In the genomic region with DNA sequence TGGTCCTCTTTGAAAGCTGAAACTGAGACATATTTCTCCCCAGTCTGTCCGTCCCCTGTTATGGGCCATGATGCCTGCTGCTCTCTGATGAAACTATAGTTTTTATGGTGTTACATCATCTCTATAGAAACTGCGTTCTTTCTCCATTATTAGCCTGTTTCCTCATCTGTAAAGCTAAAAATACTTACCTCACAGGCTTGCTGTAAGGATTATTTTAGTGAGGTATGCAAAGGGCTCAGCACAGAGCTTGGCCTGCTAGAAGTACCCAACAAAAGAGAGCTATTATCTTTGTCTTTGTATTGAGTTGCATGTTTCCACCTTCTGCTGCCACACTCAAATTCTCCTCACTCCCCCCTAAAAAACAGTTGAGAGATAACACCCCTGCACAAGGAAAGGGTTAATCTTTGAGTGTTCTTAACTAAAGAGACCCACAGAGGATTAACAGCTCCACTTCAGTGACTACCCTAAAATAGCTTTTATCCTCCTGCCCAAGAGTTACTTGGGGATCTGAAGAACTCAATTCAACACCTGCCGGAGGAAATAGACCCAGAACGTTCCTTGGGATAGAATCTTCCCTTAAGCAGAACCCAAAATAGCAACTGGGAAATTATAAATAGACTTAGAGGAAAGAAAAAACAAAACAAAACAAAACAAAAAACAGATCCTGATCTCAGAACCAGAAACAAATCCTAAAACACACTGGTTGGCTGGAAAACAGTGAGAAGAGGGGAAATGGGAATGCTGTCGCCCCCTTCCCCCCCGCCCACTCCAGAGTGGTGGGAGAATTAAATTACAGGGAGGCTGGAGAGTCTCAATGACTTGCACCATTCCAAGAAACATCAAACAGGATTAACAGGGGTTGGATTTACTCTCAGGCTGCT, we compare ENCODE assay signal across 8 cellular contexts. TPM values are rescaled to one million over a fixed set of nuclear protein-coding genes. Genes with fewer than 3 reads are reported as not detected.
DNase-seq lines count a peak whose midpoint lies in the region; ATAC-seq, FAIRE-seq and TF ChIP-seq lines count a peak whose summit lies in the region.

No MANE protein-coding gene starts in this region.

- ATAC-seq in GM18517 (IDR thresholded peaks at IDR 0.05; ENCODE audit: unreplicated experiment) (no peak), HG02759 (IDR thresholded peaks at IDR 0.05; ENCODE audit: unreplicated experiment) (no peak)

- H3K36me3 ChIP-seq in BE2C (peaks cover 28% of the 10 kb centered on the region), bronchial epithelial cell (ENCODE audit: control insufficient read depth, insufficient read depth, low read length) (peaks cover 11% of the 10 kb centered on the region), muscle layer of colon (ENCODE audit: insufficient read depth, low read length) (peaks cover 28% of the 10 kb centered on the region)

- H3K9me3 ChIP-seq in BE2C = no peaks in the 10 kb centered on the region
- no peaks in the 10 kb centered on the region for H3K9me3 ChIP-seq in muscle layer of colon (ENCODE audit: low read length)

- no peak for FAIRE-seq in bronchial epithelial cell (lab: Jason Lieb, UNC)

- in situ Hi-C loops in G401 (cut with HindIII; ENCODE audit: low sequenced_read_pairs) = no loop called here

- no peak for TF ChIP-seq CTCF in BE2C (IDR thresholded peaks at IDR 0.05; ENCODE audit: low read depth, low read length)
- no peak for TF ChIP-seq CTCF in bronchial epithelial cell (IDR thresholded peaks at IDR 0.05; ENCODE audit: insufficient read depth, low read length, severe bottlenecking)

- H3K4me1 ChIP-seq in BE2C (peaks cover 6% of the 10 kb centered on the region; the same call in 1 of the 2 replicates), muscle layer of colon (ENCODE audit: insufficient read depth, low read length) (peaks cover 46% of the 10 kb centered on the region)

- no peaks in the 10 kb centered on the region for H3K27me3 ChIP-seq in BE2C
- no peaks in the 10 kb centered on the region for H3K27me3 ChIP-seq in bronchial epithelial cell (ENCODE audit: control insufficient read depth, insufficient read depth, low read length)
- no peaks in the 10 kb centered on the region for H3K27me3 ChIP-seq in muscle layer of colon (ENCODE audit: control insufficient read depth in 1 of 2, insufficient read depth in 2 of 2, low read length in 2 of 2)

- peak overlapping the region; percentile 100 for H3K4me3 ChIP-seq in BE2C (ENCODE audit: low read depth, low read length)
- peak overlapping the region; percentile 90 for H3K4me3 ChIP-seq in bronchial epithelial cell (ENCODE audit: low read depth, low read length)
- peak overlapping the region in 1 of 2 donors; percentile 95 for H3K4me3 ChIP-seq in muscle layer of colon (ENCODE audit: low read depth in 1 of 2, low read length in 2 of 2)

- H3K27ac ChIP-seq in muscle layer of colon (ENCODE audit: low read depth, low read length) = no peak overlapping the region

- H3K9ac ChIP-seq in muscle layer of colon (ENCODE audit: low read length) = peak overlapping the region; percentile 5

- no peak for DNase-seq in BE2C
- peak; percentile 91 for DNase-seq in MV-4-11 (lab: John Stamatoyannopoulos, UW)
- peak; percentile 70 for DNase-seq in bronchial epithelial cell (ENCODE audit: low read depth)
- no peak for DNase-seq in inferior parietal cortex (ENCODE audit: extremely low spot score)
- no peak for DNase-seq in G401 (ENCODE audit: low spot score)

RNA-seq across cellular contexts. Expression of a gene that starts 1.8 kb away (rescaled TPM):
- polyA plus RNA-seq in BE2C (2012; ENCODE audit: insufficient read depth, insufficient read length, low read depth) = 15.5 TPM
- 2.6 and 3.8 TPM in 2 replicates for total RNA-seq in bronchial epithelial cell
- total RNA-seq in G401 (2014; rRNA removed; shearing (Covaris generic)) = 1.3 and 3.6 TPM in 2 replicates

RNA-seq across cellular contexts. Expression of a gene that starts 1.9 kb away (rescaled TPM):
- polyA plus RNA-seq in BE2C (2012; ENCODE audit: insufficient read depth, insufficient read length, low read depth) = 18.2 TPM
- total RNA-seq in bronchial epithelial cell = 25.0 and 27.6 TPM in 2 replicates
- 26.9 and 27.4 TPM in 2 replicates for total RNA-seq in G401 (2014; rRNA removed; shearing (Covaris generic))

Comparison
In these comparisons a context has a peak if more than half of its experiments do, and no peak if none do; other contexts are left out.
1. DNase-seq: peak in MV-4-11 (single experiment) and bronchial epithelial cell (single experiment); none in BE2C (single experiment), inferior parietal cortex (single experiment) and G401 (single experiment).